Comparison of ENCODE assay signal across 15 cellular contexts in the genomic region with DNA sequence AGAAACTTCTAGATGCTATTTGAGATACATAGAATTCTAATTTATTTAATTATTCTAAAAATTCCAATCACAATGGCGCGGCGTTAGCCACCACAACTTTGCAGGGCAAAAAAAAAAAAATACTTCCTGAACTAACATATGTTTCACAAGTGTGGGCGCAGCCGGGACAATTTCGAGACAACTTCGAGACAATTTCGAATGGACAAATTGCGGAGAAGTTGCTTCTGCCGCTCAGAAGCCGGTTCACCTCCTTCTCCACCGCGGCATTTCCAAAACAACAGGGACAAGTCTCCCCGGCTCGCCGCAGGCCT. TPM values are rescaled to one million over a fixed set of nuclear protein-coding genes. Genes with fewer than 3 reads are reported as not detected.
A peak's percentile ranks its signal among the peaks of the same experiment; 100 is the strongest.
DNase-seq lines count a peak whose midpoint lies in the region; ATAC-seq and TF ChIP-seq lines count a peak whose summit lies in the region.
"Had no signal": no experiment of that assay in that cellular context is flagged by ENCODE, and none has a peak within 500 bp of the region (broad histone marks: within the 10 kb centered on the region; RNA-seq: fewer than 3 reads in every experiment).

No MANE protein-coding gene starts in this region.

- WGBS in smooth muscle cell (ENCODE audit: low lambda C conversion rate): 3% methylated on average over 16 of the region's 16 CpGs

- H3K36me3 ChIP-seq in iPS-20b (ENCODE audit: insufficient read depth, low read depth, low read length): no peaks in the 10 kb centered on the region
- H3K36me3 ChIP-seq in smooth muscle cell (ENCODE audit: low read depth): no peaks in the 10 kb centered on the region

- peak overlapping the region; percentile 81 for H3K4me2 ChIP-seq in smooth muscle cell

- H4K20me1 ChIP-seq in smooth muscle cell (ENCODE audit: low read depth): no peaks in the 10 kb centered on the region

- H2AFZ ChIP-seq in smooth muscle cell (ENCODE audit: low read depth): peak overlapping the region; percentile 45

- DNase-seq in activated T-cell treated with anti-CD3 and anti-CD28 coated beads, Interleukin-2, amount 50 U/mL, for 72 hours: no peak
- DNase-seq in activated T-cell treated with anti-CD3 and anti-CD28 coated beads, Interleukin-2, amount 50 U/mL, for 4 hours: no peak
- DNase-seq in astrocyte of the cerebellum (ENCODE audit: low read depth) (no peak), smooth muscle cell (lab: John Stamatoyannopoulos, UW; ENCODE audit: unreplicated experiment) (no peak), NCI-H2196 treated with DMSO at 0.1 percent for 48 hours (lab: John Stamatoyannopoulos, UW; ENCODE audit: unreplicated experiment) (no peak)
- no peak for DNase-seq in activated T-helper 1 cell treated with anti-CD3 and anti-CD28 coated beads, Interleukin-12 subunit alpha, Interleukin-12 subunit beta, Interleukin-2, Interleukin-4 antibody, amounts not matched to agents 30 ng/mL and 10 ng/mL and 1 ng/mL, durations not matched to agents 14 hours and 24 hours and 36 hours (ENCODE audit: low spot score)
- DNase-seq: Calu3, foreskin keratinocyte, NCI-H1417, T-helper 9 cell had no signal

- H3K27ac ChIP-seq in iPS-20b (ENCODE audit: low read length): no peak overlapping the region
- H3K27ac ChIP-seq in smooth muscle cell (ENCODE audit: low read depth): no peak overlapping the region
- H3K27ac ChIP-seq: foreskin keratinocyte had no signal

- peak overlapping the region; percentile 45 to 47 for H3K4me3 Mint-ChIP-seq in activated T-cell treated with anti-CD3 and anti-CD28 coated beads, Interleukin-2, amount 50 U/mL, for 72 hours
- no peak overlapping the region for H3K4me3 Mint-ChIP-seq in activated T-cell treated with anti-CD3 and anti-CD28 coated beads, Interleukin-2, amount 50 U/mL, for 4 hours
- H3K4me3 Mint-ChIP-seq in activated T-helper 1 cell treated with anti-CD3 and anti-CD28 coated beads, Interleukin-12 subunit alpha, Interleukin-12 subunit beta, Interleukin-2, Interleukin-4 antibody, amounts not matched to agents 30 ng/mL and 10 ng/mL and 1 ng/mL, durations not matched to agents 14 hours and 24 hours and 36 hours: no peak overlapping the region
- H3K4me3 Mint-ChIP-seq in activated T-helper 17 cell treated with anti-CD3 and anti-CD28 coated beads, Interleukin-2, amount 50 U/mL, for 72 hours: no peak overlapping the region
- H3K4me3 Mint-ChIP-seq: activated naive CD8-positive, alpha-beta T cell had no signal

- peaks cover 7 to 11% of the 10 kb centered on the region in 2 donors for H3K36me3 Mint-ChIP-seq in activated T-cell treated with anti-CD3 and anti-CD28 coated beads, Interleukin-2, amount 50 U/mL, for 72 hours (ENCODE audit: insufficient read depth in 2 of 2)
- H3K36me3 Mint-ChIP-seq in activated T-cell treated with anti-CD3 and anti-CD28 coated beads, Interleukin-2, amount 50 U/mL, for 4 hours (ENCODE audit: insufficient read depth): peaks cover 2% of the 10 kb centered on the region
- H3K36me3 Mint-ChIP-seq in activated T-helper 1 cell treated with anti-CD3 and anti-CD28 coated beads, Interleukin-12 subunit alpha, Interleukin-12 subunit beta, Interleukin-2, Interleukin-4 antibody, amounts not matched to agents 30 ng/mL and 10 ng/mL and 1 ng/mL, durations not matched to agents 14 hours and 24 hours and 36 hours (ENCODE audit: low read depth): peaks cover 3% of the 10 kb centered on the region
- peaks cover 20% of the 10 kb centered on the region for H3K36me3 Mint-ChIP-seq in activated T-helper 17 cell treated with anti-CD3 and anti-CD28 coated beads, Interleukin-2, amount 50 U/mL, for 72 hours (ENCODE audit: low read depth)
- H3K36me3 Mint-ChIP-seq: activated naive CD8-positive, alpha-beta T cell had no signal

- no peaks in the 10 kb centered on the region for H3K79me2 ChIP-seq in smooth muscle cell (ENCODE audit: low read depth)

- peaks cover 3 to 4% of the 10 kb centered on the region in 2 donors for H3K9me3 Mint-ChIP-seq in activated T-cell treated with anti-CD3 and anti-CD28 coated beads, Interleukin-2, amount 50 U/mL, for 72 hours
- peaks cover 5% of the 10 kb centered on the region for H3K9me3 Mint-ChIP-seq in activated T-cell treated with anti-CD3 and anti-CD28 coated beads, Interleukin-2, amount 50 U/mL, for 4 hours
- H3K9me3 Mint-ChIP-seq in activated T-helper 1 cell treated with anti-CD3 and anti-CD28 coated beads, Interleukin-12 subunit alpha, Interleukin-12 subunit beta, Interleukin-2, Interleukin-4 antibody, amounts not matched to agents 30 ng/mL and 10 ng/mL and 1 ng/mL, durations not matched to agents 14 hours and 24 hours and 36 hours: peaks cover 7% of the 10 kb centered on the region
- H3K9me3 Mint-ChIP-seq in activated T-helper 17 cell treated with anti-CD3 and anti-CD28 coated beads, Interleukin-2, amount 50 U/mL, for 72 hours: peaks cover 9% of the 10 kb centered on the region

- peaks cover 50% of the 10 kb centered on the region for H3K4me1 Mint-ChIP-seq in activated T-cell treated with anti-CD3 and anti-CD28 coated beads, Interleukin-2, amount 50 U/mL, for 72 hours (ENCODE audit: low read depth)
- peaks cover 45% of the 10 kb centered on the region for H3K4me1 Mint-ChIP-seq in activated T-cell treated with anti-CD3 and anti-CD28 coated beads, Interleukin-2, amount 50 U/mL, for 4 hours (ENCODE audit: low read depth)
- peaks cover 5% of the 10 kb centered on the region for H3K4me1 Mint-ChIP-seq in activated T-helper 1 cell treated with anti-CD3 and anti-CD28 coated beads, Interleukin-12 subunit alpha, Interleukin-12 subunit beta, Interleukin-2, Interleukin-4 antibody, amounts not matched to agents 30 ng/mL and 10 ng/mL and 1 ng/mL, durations not matched to agents 14 hours and 24 hours and 36 hours (ENCODE audit: low read depth)
- peaks cover 16% of the 10 kb centered on the region for H3K4me1 Mint-ChIP-seq in activated T-helper 17 cell treated with anti-CD3 and anti-CD28 coated beads, Interleukin-2, amount 50 U/mL, for 72 hours

- H3K9me3 ChIP-seq in iPS-20b (ENCODE audit: insufficient read depth, low read depth, low read length) (peaks cover 6% of the 10 kb centered on the region; the same call in 1 of the 2 replicates), smooth muscle cell (replicated peaks; ENCODE audit: low read depth) (no peaks in the 10 kb centered on the region)

- peaks cover 9% of the 10 kb centered on the region for H3K4me1 ChIP-seq in iPS-20b (ENCODE audit: insufficient read depth, low read length)
- H3K4me1 ChIP-seq in smooth muscle cell (ENCODE audit: low read depth): peaks cover 47% of the 10 kb centered on the region
- H3K4me1 ChIP-seq: foreskin keratinocyte had no signal

- H3K27ac Mint-ChIP-seq in activated T-cell treated with anti-CD3 and anti-CD28 coated beads, Interleukin-2, amount 50 U/mL, for 72 hours: peak overlapping the region; percentile 29
- H3K27ac Mint-ChIP-seq in activated T-helper 1 cell treated with anti-CD3 and anti-CD28 coated beads, Interleukin-12 subunit alpha, Interleukin-12 subunit beta, Interleukin-2, Interleukin-4 antibody, amounts not matched to agents 30 ng/mL and 10 ng/mL and 1 ng/mL, durations not matched to agents 14 hours and 24 hours and 36 hours: no peak overlapping the region
- H3K27ac Mint-ChIP-seq in activated T-helper 17 cell treated with anti-CD3 and anti-CD28 coated beads, Interleukin-2, amount 50 U/mL, for 72 hours: no peak overlapping the region
- H3K27ac Mint-ChIP-seq: activated naive CD8-positive, alpha-beta T cell had no signal

- no peak for ATAC-seq in activated T-cell treated with anti-CD3 and anti-CD28 coated beads, Interleukin-2, amount 50 U/mL, for 72 hours (replicated peaks in 1 of 2)
- ATAC-seq in activated T-cell treated with anti-CD3 and anti-CD28 coated beads, Interleukin-2, amount 50 U/mL, for 4 hours: no peak
- no peak for ATAC-seq in activated T-helper 17 cell treated with anti-CD3 and anti-CD28 coated beads, Interleukin-2, amount 50 U/mL, for 72 hours (replicated peaks)
- ATAC-seq: foreskin keratinocyte had no signal

- no peaks in the 10 kb centered on the region for H3F3A ChIP-seq in smooth muscle cell (ENCODE audit: low read depth)

- H3K27me3 Mint-ChIP-seq in activated T-cell treated with anti-CD3 and anti-CD28 coated beads, Interleukin-2, amount 50 U/mL, for 72 hours (ENCODE audit: low read depth): peaks cover 98% of the 10 kb centered on the region
- H3K27me3 Mint-ChIP-seq in activated T-cell treated with anti-CD3 and anti-CD28 coated beads, Interleukin-2, amount 50 U/mL, for 4 hours (ENCODE audit: low read depth): peaks cover 97% of the 10 kb centered on the region
- peaks cover 90% of the 10 kb centered on the region for H3K27me3 Mint-ChIP-seq in activated T-helper 1 cell treated with anti-CD3 and anti-CD28 coated beads, Interleukin-12 subunit alpha, Interleukin-12 subunit beta, Interleukin-2, Interleukin-4 antibody, amounts not matched to agents 30 ng/mL and 10 ng/mL and 1 ng/mL, durations not matched to agents 14 hours and 24 hours and 36 hours (ENCODE audit: insufficient read depth)
- peaks cover 83% of the 10 kb centered on the region for H3K27me3 Mint-ChIP-seq in activated T-helper 17 cell treated with anti-CD3 and anti-CD28 coated beads, Interleukin-2, amount 50 U/mL, for 72 hours

- H3K27me3 ChIP-seq in iPS-20b (ENCODE audit: insufficient read depth, low read length): peaks cover 100% of the 10 kb centered on the region
- peaks cover 100% of the 10 kb centered on the region for H3K27me3 ChIP-seq in smooth muscle cell (ENCODE audit: low read depth)

- no peak for TF ChIP-seq CTCF in astrocyte of the cerebellum (IDR thresholded peaks at IDR 0.05; ENCODE audit: low read depth, low read length, missing control alignments)
- TF ChIP-seq CTCF in smooth muscle cell (IDR thresholded peaks at IDR 0.05; ENCODE audit: borderline replicate concordance, insufficient read depth, poor library complexity, severe bottlenecking): no peak

- intact Hi-C loops in activated T-helper 1 cell treated with anti-CD3 and anti-CD28 coated beads, Interleukin-12 subunit alpha, Interleukin-12 subunit beta, Interleukin-2, Interleukin-4 antibody, amounts not matched to agents 30 ng/mL and 10 ng/mL and 1 ng/mL, durations not matched to agents 14 hours and 24 hours and 36 hours (cut with micrococcal nuclease): loop anchor here (2.0 to 5.0 kb wide), 2 partner anchors 17 to 56 kb away; no protein-coding TSS in a partner anchor

- H3K4me3 ChIP-seq in astrocyte of the cerebellum (ENCODE audit: low read depth, low read length) (peak overlapping the region; percentile 96), iPS-20b (ENCODE audit: low read length) (peak overlapping the region; percentile 54; the same call in 1 of the 2 replicates), smooth muscle cell (peak overlapping the region; percentile 26)

- in situ Hi-C loops in astrocyte of the cerebellum (cut with HindIII; ENCODE audit: low sequenced_read_pairs): no loop called here

- H3K9ac ChIP-seq in iPS-20b (ENCODE audit: low read depth, low read length): no peak overlapping the region; the same call in 1 of the 2 replicates
- H3K9ac ChIP-seq in smooth muscle cell (ENCODE audit: low read depth): no peak overlapping the region

RNA-seq across cellular contexts. Expression of a gene that starts 0.8 kb away (rescaled TPM):
- total RNA-seq in activated T-cell treated with anti-CD3 and anti-CD28 coated beads, Interleukin-2, amount 50 U/mL, for 72 hours: not detected
- total RNA-seq in activated T-cell treated with anti-CD3 and anti-CD28 coated beads, Interleukin-2, amount 50 U/mL, for 4 hours: not detected
- 0.94 TPM in 1 of 2 replicates, not detected in the other for total RNA-seq in smooth muscle cell
- not detected in 2 replicates for polyA plus RNA-seq in smooth muscle cell
- not detected in 2 replicates for total RNA-seq in activated T-helper 1 cell treated with anti-CD3 and anti-CD28 coated beads, Interleukin-12 subunit alpha, Interleukin-12 subunit beta, Interleukin-2, Interleukin-4 antibody, amounts not matched to agents 30 ng/mL and 10 ng/mL and 1 ng/mL, durations not matched to agents 14 hours and 24 hours and 36 hours
- total RNA-seq in activated T-helper 17 cell treated with anti-CD3 and anti-CD28 coated beads, Interleukin-2, amount 50 U/mL, for 72 hours: not detected
- total RNA-seq: Calu3, dermis microvascular lymphatic vessel endothelial cell, foreskin keratinocyte, ureter had no signal
- polyA plus RNA-seq: foreskin keratinocyte had no signal

Comparison
In these comparisons a context has a peak if more than half of its experiments do, and no peak if none do; other contexts are left out.
1. H3K4me3 Mint-ChIP-seq: peak in activated T-cell treated with anti-CD3 and anti-CD28 coated beads, Interleukin-2, amount 50 U/mL, for 72 hours (2 of 2); none in activated T-cell treated with anti-CD3 and anti-CD28 coated beads, Interleukin-2, amount 50 U/mL, for 4 hours (single experiment), activated T-helper 1 cell treated with anti-CD3 and anti-CD28 coated beads, Interleukin-12 subunit alpha, Interleukin-12 subunit beta, Interleukin-2, Interleukin-4 antibody, amounts not matched to agents 30 ng/mL and 10 ng/mL and 1 ng/mL, durations not matched to agents 14 hours and 24 hours and 36 hours (single experiment) and activated T-helper 17 cell treated with anti-CD3 and anti-CD28 coated beads, Interleukin-2, amount 50 U/mL, for 72 hours (single experiment).
2. H3K4me3 ChIP-seq: peak in every context shown above with its lines; median percentile 96 in astrocyte of the cerebellum; 54 in iPS-20b; 26 in smooth muscle cell.